In genomic region chr10:62231371-62231770, GRCh38 we compare ENCODE assay signal across 12 cellular contexts. TPM values are rescaled to one million over a fixed set of nuclear protein-coding genes. Genes with fewer than 3 reads are reported as not detected.
DNase-seq lines count a peak whose midpoint lies in the region; ATAC-seq, FAIRE-seq and TF ChIP-seq lines count a peak whose summit lies in the region.
"Had no signal": no experiment of that assay in that cellular context is flagged by ENCODE, and none has a peak within 500 bp of the region (broad histone marks: within the 10 kb centered on the region; RNA-seq: fewer than 3 reads in every experiment).

No MANE protein-coding gene starts in this region.

- TF ChIP-seq EP300 in gastroesophageal sphincter (IDR thresholded peaks at IDR 0.05): no peak

- H3K4me3 ChIP-seq in right atrium auricular region (no peak overlapping the region), ascending aorta (no peak overlapping the region), gastroesophageal sphincter (no peak overlapping the region)
- H3K4me3 ChIP-seq: BLaER1 treated with 17β-estradiol and CSF1 and Interleukin-3, amounts not matched to agents 10 nM and 100 nM; heart left ventricle had no signal

- H3K36me3 ChIP-seq in right atrium auricular region (no peaks in the 10 kb centered on the region), ascending aorta (no peaks in the 10 kb centered on the region), gastroesophageal sphincter (no peaks in the 10 kb centered on the region)
- H3K36me3 ChIP-seq: heart left ventricle had no signal

- 33 to 74% methylated on average over 1 of the region's 1 CpG for WGBS in gastroesophageal sphincter (ENCODE audit: low coverage in 1 of 2), 2 donors

- TF ChIP-seq POLR2A in gastroesophageal sphincter (IDR thresholded peaks at IDR 0.05): no peak

- FAIRE-seq in urothelium cell line (lab: Jason Lieb, UNC): no peak

- H3K9me3 ChIP-seq in right atrium auricular region: no peaks in the 10 kb centered on the region
- no peaks in the 10 kb centered on the region for H3K9me3 ChIP-seq in ascending aorta
- no peaks in the 10 kb centered on the region for H3K9me3 ChIP-seq in gastroesophageal sphincter
- H3K9me3 ChIP-seq: BLaER1 treated with 17β-estradiol and CSF1 and Interleukin-3, amounts not matched to agents 10 nM and 100 nM; heart left ventricle had no signal

- no peaks in the 10 kb centered on the region for H3K27me3 ChIP-seq in right atrium auricular region
- no peaks in the 10 kb centered on the region for H3K27me3 ChIP-seq in ascending aorta
- H3K27me3 ChIP-seq in gastroesophageal sphincter: no peaks in the 10 kb centered on the region
- H3K27me3 ChIP-seq: BLaER1 treated with 17β-estradiol and CSF1 and Interleukin-3, amounts not matched to agents 10 nM and 100 nM; heart left ventricle had no signal

- TF ChIP-seq CTCF in right atrium auricular region (IDR thresholded peaks at IDR 0.05) (no peak), ascending aorta (IDR thresholded peaks at IDR 0.05) (no peak), gastroesophageal sphincter (IDR thresholded peaks at IDR 0.05) (no peak)

- intact Hi-C loops in left ventricle myocardium superior (cut with micrococcal nuclease) (no loop called here), ascending aorta (cut with DNase I) (loop anchor here (5.0 kb wide), 4 partner anchors 44 to 394 kb away; partner anchors contain the start of gene ARID5B)

- peak; percentile 40 for ATAC-seq in left ventricle myocardium superior
- ATAC-seq in gastroesophageal sphincter: peak; percentile 51
- ATAC-seq in GM21447 (IDR thresholded peaks at IDR 0.05; ENCODE audit: unreplicated experiment): no peak
- ATAC-seq: Right ventricle myocardium inferior; stimulated activated memory B cell treated with anti-CD40 and anti-IgM and Interleukin-4, amounts not matched to agents 10 μg/mL and 1 μg/mL and 100 μg/mL, for 72 hours had no signal

- DNase-seq in left ventricle myocardium superior: no peak
- no peak for DNase-seq in right atrium auricular region (ENCODE audit: low spot score)
- no peak for DNase-seq in ascending aorta (ENCODE audit: low spot score in 2 of 2)
- DNase-seq in urothelium cell line (ENCODE audit: low spot score): peak; percentile 57
- no peak for DNase-seq in SIG-M5 (lab: John Stamatoyannopoulos, UW)
- no peak for DNase-seq in HPDE6-E6E7 (ENCODE audit: extremely low spot score)
- DNase-seq: heart left ventricle had no signal

- H3K4me1 ChIP-seq in right atrium auricular region: no peaks in the 10 kb centered on the region
- H3K4me1 ChIP-seq in ascending aorta: peaks cover 0 to 30% of the 10 kb centered on the region in 2 donors
- H3K4me1 ChIP-seq in gastroesophageal sphincter: peaks cover 0 to 7% (median 0%) of the 10 kb centered on the region in 3 donors

- H3K27ac ChIP-seq in right atrium auricular region (peak overlapping the region in 1 of 2 donors; percentile 17), ascending aorta (peak overlapping the region; percentile 28 to 48), gastroesophageal sphincter (peak overlapping the region in 1 of 4 donors; percentile 20)
- H3K27ac ChIP-seq: BLaER1 treated with 17β-estradiol and CSF1 and Interleukin-3, amounts not matched to agents 10 nM and 100 nM had no signal

RNA-seq across cellular contexts. Expression of gene RTKN2, which starts 37.3 kb away (rescaled TPM):
- not detected for total RNA-seq in left ventricle myocardium superior
- total RNA-seq in right atrium auricular region: under 1 TPM; 0.08 to 0.15 TPM
- not detected for total RNA-seq in ascending aorta
- not detected for total RNA-seq in gastroesophageal sphincter
- total RNA-seq: Right ventricle myocardium inferior had no signal
